ENCODE assay signal across 8 cellular contexts in genomic region chr14:75306917-75307699, GRCh38. TPM values are rescaled to one million over a fixed set of nuclear protein-coding genes. Genes with fewer than 3 reads are reported as not detected.
DNase-seq lines count a peak whose midpoint lies in the region; ATAC-seq, FAIRE-seq and TF ChIP-seq lines count a peak whose summit lies in the region.

No MANE protein-coding gene starts in this region.

- peak; percentile 55 to 66 for TF ChIP-seq RAD21 in K562 (CRISPR knock-in tag; conservative IDR thresholded peaks at IDR 0.05 in 1 of 2, IDR thresholded peaks at IDR 0.05 in 1 of 2)

- H3K9ac ChIP-seq in K562 (ENCODE audit: insufficient read depth in 1 of 2, low read depth in 2 of 2, low read length in 2 of 2) = no peak overlapping the region

- H3K79me2 ChIP-seq in GM23338 (replicated peaks; ENCODE audit: insufficient read depth) = no peaks in the 10 kb centered on the region
- H3K79me2 ChIP-seq in K562 (ENCODE audit: control insufficient read depth, insufficient read depth, low read length) = no peaks in the 10 kb centered on the region

- intact Hi-C loops in K562 (cut with micrococcal nuclease) = loop anchor here (1.0 to 10.0 kb wide), 5 partner anchors 181 to 392 kb away; no protein-coding TSS in a partner anchor
- intact Hi-C loops in psoas muscle (cut with DNase I) = loop anchor here (1.0 to 5.0 kb wide), 4 partner anchors 120 to 255 kb away; partner anchors contain the start of gene JDP2 (in 1 of the 2)

- H3K9me2 ChIP-seq in GM23338 (ENCODE audit: insufficient read depth) = no peaks in the 10 kb centered on the region

- TF ChIP-seq CTCF in GM23338 (conservative IDR thresholded peaks at IDR 0.05; ENCODE audit: low read depth in 2 of 2) (peak; percentile 58 to 67), K562 (IDR thresholded peaks at IDR 0.05 in 2 of 3, conservative IDR thresholded peaks at IDR 0.05 in 1 of 3; ENCODE audit: insufficient read depth in 2 of 3, low read depth in 1 of 3, low read length in 3 of 3) (peak; percentile 58 to 66 (median 63)), psoas muscle (IDR thresholded peaks at IDR 0.05) (peak; percentile 50)

- POLR2A ChIA-PET in K562 (lab: Yijun Ruan, JAX) = no interaction called here

- TF ChIP-seq EP300 in K562 (IDR thresholded peaks at IDR 0.05; ENCODE audit: low read length) = no peak

- peak overlapping the region; percentile 1; the same call in 1 of the 2 replicates for H3K27ac Mint-ChIP-seq in GM23338

- peaks cover 6% of the 10 kb centered on the region for H3K27me3 Mint-ChIP-seq in GM23338 (ENCODE audit: insufficient read depth, low read depth, poor library complexity)

- no peak for TF ChIP-seq POLR2A in K562 (conservative IDR thresholded peaks at IDR 0.05)

- no peak overlapping the region for H3K4me3 ChIP-seq in GM23338
- H3K4me3 ChIP-seq in K562 = no peak overlapping the region
- no peak overlapping the region for H3K4me3 ChIP-seq in psoas muscle
- no peak overlapping the region for H3K4me3 ChIP-seq in H7 (ENCODE audit: insufficient read depth, low read depth, low read length)

- H3K9me3 ChIP-seq in K562 (replicated peaks; ENCODE audit: control insufficient read depth, insufficient read depth, low read depth, low read length) (no peaks in the 10 kb centered on the region), psoas muscle (no peaks in the 10 kb centered on the region)

- 30% methylated on average over 9 of the region's 9 CpGs for WGBS in K562 (ENCODE audit: insufficient coverage, low coverage, missing lambda C conversion rate)
- WGBS in psoas muscle, 3 donors = 68 to 72% (median 69%) methylated on average over 9 of the region's 9 CpGs

- H3K9me3 Mint-ChIP-seq in GM23338 = no peaks in the 10 kb centered on the region

- CTCF ChIA-PET in K562 (lab: Yijun Ruan, JAX; ENCODE audit: low intra/inter-chr PET ratio) = interaction anchor here (0.6 to 3.7 kb wide), 9 partner anchors 147 to 253 kb away, joined by 3 to 38 read pairs (median 6); no protein-coding TSS in a partner anchor

- no TSS peak for BruUV-seq in K562 (replicated peaks; lab: Mats Ljungman, UMichigan)

- H4K20me1 ChIP-seq in GM23338 (replicated peaks; ENCODE audit: insufficient read depth) (no peaks in the 10 kb centered on the region), K562 (replicated peaks; ENCODE audit: control insufficient read depth, insufficient read depth, low read length) (no peaks in the 10 kb centered on the region)

- peaks cover 25% of the 10 kb centered on the region for H3K4me1 Mint-ChIP-seq in GM23338

- H3K4me1 ChIP-seq in GM23338 (ENCODE audit: insufficient read depth) = peaks cover 3% of the 10 kb centered on the region; the same call in 1 of the 2 replicates
- no peaks in the 10 kb centered on the region; a peak in 3 of 5 replicates for H3K4me1 ChIP-seq in K562 (replicated peaks in 1 of 2; ENCODE audit: control insufficient read depth in 2 of 2, insufficient read depth in 2 of 2, low read length in 2 of 2)
- H3K4me1 ChIP-seq in psoas muscle = peaks cover 13% of the 10 kb centered on the region

- DNase-seq in DMS53 treated with DMSO at 0.1 percent for 48 hours (lab: John Stamatoyannopoulos, UW; ENCODE audit: unreplicated experiment) (peak; percentile 30), GM23338 (ENCODE audit: low spot score) (peak; percentile 41), NCI-H2227 treated with DMSO at 0.1 percent for 48 hours (lab: John Stamatoyannopoulos, UW) (peak; percentile 57), K562 (ENCODE audit: extremely low read depth in 1 of 4, low spot score in 3 of 4) (peak; percentile 18 to 55 (median 32)), psoas muscle (no peak), H7 (no peak)

- H3K36me3 ChIP-seq in GM23338 (ENCODE audit: insufficient read depth) = no peaks in the 10 kb centered on the region
- H3K36me3 ChIP-seq in K562 (ENCODE audit: control insufficient read depth, insufficient read depth, low read length) = no peaks in the 10 kb centered on the region
- no peaks in the 10 kb centered on the region for H3K36me3 ChIP-seq in psoas muscle (ENCODE audit: insufficient read depth in 1 of 2, low read depth in 1 of 2)
- H3K36me3 ChIP-seq in H7 (replicated peaks; ENCODE audit: control insufficient read depth, insufficient read depth, low read length) = no peaks in the 10 kb centered on the region

- FAIRE-seq in K562 (lab: Jason Lieb, UNC) = peak; percentile 84

- in situ Hi-C loops in K562 (cut with MboI) = loop anchor here (10.0 kb wide), 2 partner anchors 258 to 442 kb away; no protein-coding TSS in a partner anchor

- no peaks in the 10 kb centered on the region for H3F3A ChIP-seq in GM23338 (replicated peaks; ENCODE audit: low read depth)

- H3K36me3 Mint-ChIP-seq in GM23338 (ENCODE audit: low read depth) = no peaks in the 10 kb centered on the region

- H2AFZ ChIP-seq in GM23338 (peak overlapping the region; percentile 49; the same call in 1 of the 2 replicates), K562 (ENCODE audit: low read depth, low read length) (peak overlapping the region; percentile 58)

- no peaks in the 10 kb centered on the region for H3K9me1 ChIP-seq in K562 (ENCODE audit: control insufficient read depth, insufficient read depth, low read length)

- H3K27me3 ChIP-seq in GM23338 (ENCODE audit: insufficient read depth) (no peaks in the 10 kb centered on the region), K562 (ENCODE audit: control insufficient read depth in 2 of 2, insufficient read depth in 2 of 2, low read length in 2 of 2) (no peaks in the 10 kb centered on the region; a peak in 1 of 5 replicates), psoas muscle (ENCODE audit: insufficient read depth in 3 of 3, low read length in 2 of 3) (no peaks in the 10 kb centered on the region), H7 (ENCODE audit: control insufficient read depth, insufficient read depth, low read length) (no peaks in the 10 kb centered on the region)

- H3K27ac ChIP-seq in GM23338 (ENCODE audit: low read depth) (no peak overlapping the region), K562 (ENCODE audit: extremely low read depth, low read depth, low read length) (no peak overlapping the region), psoas muscle (no peak overlapping the region)

- peak; percentile 26 for ATAC-seq in GM23338
- peak; percentile 90 for ATAC-seq in K562
- ATAC-seq in psoas muscle = peak in 3 of 4 donors; percentile 58 to 67 (median 63)
- no peak for ATAC-seq in HG02973 (IDR thresholded peaks at IDR 0.05; ENCODE audit: unreplicated experiment)
- ATAC-seq in GM21390 (IDR thresholded peaks at IDR 0.05; ENCODE audit: unreplicated experiment) = no peak

- H3K4me3 Mint-ChIP-seq in GM23338 = no peak overlapping the region

- H3K4me2 ChIP-seq in GM23338 (no peak overlapping the region), K562 (ENCODE audit: insufficient read depth, low read length) (no peak overlapping the region)

TF ChIP-seq in GM23338, 12 proteins besides CTCF, POLR2A, EP300 and RAD21:
- no peak for TF ChIP-seq STAT1 (IDR thresholded peaks at IDR 0.05; ENCODE audit: unreplicated experiment)

TF ChIP-seq in K562, 482 proteins besides CTCF, POLR2A, EP300 and RAD21:
- TF ChIP-seq GTF2A2 (tag; IDR thresholded peaks at IDR 0.05) (no peak), DEAF1 (CRISPR knock-in tag; IDR thresholded peaks at IDR 0.05) (peak; percentile 40; the same call in 1 of the 2 replicates), SMC3 (conservative IDR thresholded peaks at IDR 0.05; ENCODE audit: insufficient read depth, low read depth, low read length) (peak; percentile 64), MYC (IDR thresholded peaks at IDR 0.05; ENCODE audit: low read depth, low read length) (0 out of 2 replicates have a peak, but pooled peaks have one; percentile 18), MYC (CRISPR knock-in tag; IDR thresholded peaks at IDR 0.05; ENCODE audit: borderline replicate concordance, low read depth) (no peak)

RNA-seq across cellular contexts. Expression of gene FOS, which starts 28.5 kb away (rescaled TPM):
- total RNA-seq in GM23338 (2014; rRNA removed; shearing (Covaris generic)) = 39.7 and 47.3 TPM in 2 replicates
- polyA plus RNA-seq in GM23338 (2016; fragmentation: Nextera tagmentation; extraction: Ambion mirVana) (48.6 and 54.8 TPM in 2 replicates), K562 (2011; rRNA removed) (3.6 and 5.7 TPM in 2 replicates), K562 (2014; fragmentation: Illumina TruSeq; extraction: Trizol) (8.2 and 12.8 TPM in 2 replicates), K562 (2014; fragmentation: Nextera tagmentation; extraction: Ambion mirVana) (1 to 10 TPM in 1 of 2 experiments, under 1 TPM in 1; 0.56 to 2.1 TPM), K562 (2014; rRNA removed) (11.6 and 14.8 TPM in 2 replicates), psoas muscle (10 to 100 TPM; 15.5 to 51.0 (median 33.8) TPM)
- 20.9 and 54.0 TPM in 2 replicates for total RNA-seq in K562 (2011; cell fraction: chromatin; rRNA removed; ENCODE audit: low replicate concordance)
- total RNA-seq in K562 (2011; cell fraction: nucleolus; rRNA removed) = 42.1 and 51.5 TPM in 2 replicates
- 28.7 and 32.3 TPM in 2 replicates for total RNA-seq in K562 (2011; cell fraction: nucleoplasm; rRNA removed)
- total RNA-seq in K562 (2014; rRNA removed) (12.1 and 19.4 TPM in 2 replicates), K562 (2014; rRNA removed; fragmentation: Illumina TruSeq; extraction: Trizol) (4.2 and 8.9 TPM in 2 replicates), K562 (2015; rRNA removed; fragmentation: Illumina TruSeq; extraction: Trizol) (0.54 and 1.1 TPM in 2 replicates), K562 (2021) (13.8 and 17.4 TPM in 2 replicates), psoas muscle (100 to 1,000 TPM in 2 of 4 donors, 10 to 100 TPM in 2; 20.7 to 279 (median 95.1) TPM)
- 3.7 and 20.6 TPM in 2 replicates for polyA plus RNA-seq in K562 (2011; cell fraction: cytosol; rRNA removed)
- 13.7 and 48.9 TPM in 2 replicates for polyA plus RNA-seq in K562 (2011; cell fraction: nucleus; rRNA removed)
- polyA plus RNA-seq in K562 (2012) = 8.3 and 9.7 TPM in 2 replicates
- polyA minus RNA-seq in K562 (2011; rRNA and poly(A)+ RNA removed) = 3.8 and 7.1 TPM in 2 replicates
- polyA minus RNA-seq in K562 (2011; cell fraction: cytosol; rRNA and poly(A)+ RNA removed) = 7.6 and 8.7 TPM in 2 replicates
- 24.0 and 43.5 TPM in 2 replicates for polyA minus RNA-seq in K562 (2011; cell fraction: nucleus; rRNA and poly(A)+ RNA removed)
- total RNA-seq in H7 (2014; rRNA removed; shearing (Covaris generic)) = 14.2 and 217 TPM in 2 replicates

Comparison
In these comparisons a context has a peak if more than half of its experiments do, and no peak if none do; other contexts are left out.
1. DNase-seq: peak in DMS53 treated with DMSO at 0.1 percent for 48 hours (single experiment), GM23338 (single experiment), NCI-H2227 treated with DMSO at 0.1 percent for 48 hours (single experiment) and K562 (4 of 4); none in psoas muscle (0 of 2) and H7 (single experiment).
2. ATAC-seq: peak in GM23338 (single experiment), K562 (single experiment) and psoas muscle (3 of 4); none in HG02973 (single experiment) and GM21390 (single experiment).
3. Peak in every context shown above with its lines, with median percentiles within 50 percentile points of each other: CTCF ChIP-seq.